ENCODE assay signal across 18 cellular contexts in genomic region chr2:88071365-88071764, GRCh38. TPM values are rescaled to one million over a fixed set of nuclear protein-coding genes. Genes with fewer than 3 reads are reported as not detected.
A peak's percentile ranks its signal among the peaks of the same experiment; 100 is the strongest.
DNase-seq lines count a peak whose midpoint lies in the region; ATAC-seq, FAIRE-seq and TF ChIP-seq lines count a peak whose summit lies in the region.
"Had no signal": no experiment of that assay in that cellular context is flagged by ENCODE, and none has a peak within 500 bp of the region (broad histone marks: within the 10 kb centered on the region; RNA-seq: fewer than 3 reads in every experiment).

No MANE protein-coding gene starts in this region.

- no peaks in the 10 kb centered on the region for H3K4me1 Mint-ChIP-seq in CD8-positive, alpha-beta T cell (ENCODE audit: low read depth)

- no peak overlapping the region for H3K27ac Mint-ChIP-seq in CD8-positive, alpha-beta T cell
- H3K27ac Mint-ChIP-seq: CD4-positive, alpha-beta T cell had no signal

- TF ChIP-seq CTCF in heart right ventricle (IDR thresholded peaks at IDR 0.05) (no peak), bronchial epithelial cell (IDR thresholded peaks at IDR 0.05; ENCODE audit: insufficient read depth, low read length, severe bottlenecking) (no peak)
- TF ChIP-seq CTCF in CD8-positive, alpha-beta T cell (IDR thresholded peaks at IDR 0.05) = no peak

- peak overlapping the region in 6 of 10 donors; percentile 7 to 96 (median 82) for H3K27ac ChIP-seq in heart right ventricle
- peak overlapping the region; percentile 1 for H3K27ac ChIP-seq in muscle layer of duodenum (ENCODE audit: low read length)
- H3K27ac ChIP-seq in stomach smooth muscle (ENCODE audit: low read length) = peak overlapping the region; percentile 0
- H3K27ac ChIP-seq in CD8-positive, alpha-beta T cell (ENCODE audit: low read depth, low read length) = no peak overlapping the region

- DNase-seq in heart right ventricle = no peak
- DNase-seq in cardiac septum (ENCODE audit: low spot score) = no peak
- DNase-seq in bronchial epithelial cell (ENCODE audit: low read depth) = peak; percentile 12
- DNase-seq in A172 (ENCODE audit: low spot score) = no peak
- no peak for DNase-seq in CD8-positive, alpha-beta T cell
- DNase-seq: ACHN; CD4-positive, alpha-beta T cell; DND-41; GDM1; GOT3; Kasumi-1; NCI-H1105 treated with DMSO at 0.1 percent for 48 hours; NCI-H187; NCI-H446 treated with DMSO at 0.1 percent for 48 hours; NCI-H774 had no signal

- POLR2A ChIA-PET in CD8-positive, alpha-beta T cell (lab: Charles Lee) = no interaction called here

- WGBS in heart right ventricle, 2 donors = 49 to 62% methylated on average over 2 of the region's 2 CpGs

- no peak overlapping the region for H3K4me3 Mint-ChIP-seq in CD8-positive, alpha-beta T cell
- H3K4me3 Mint-ChIP-seq: CD4-positive, alpha-beta T cell had no signal

- H3K27me3 Mint-ChIP-seq in CD8-positive, alpha-beta T cell (ENCODE audit: low read depth) = no peaks in the 10 kb centered on the region
- H3K27me3 Mint-ChIP-seq: CD4-positive, alpha-beta T cell had no signal

- ATAC-seq in heart right ventricle = no peak
- no peak for ATAC-seq in CD8-positive, alpha-beta T cell

- H3K27me3 ChIP-seq in heart right ventricle (peaks cover 0 to 4% (median 0%) of the 10 kb centered on the region in 7 donors), bronchial epithelial cell (ENCODE audit: control insufficient read depth, insufficient read depth, low read length) (no peaks in the 10 kb centered on the region), muscle layer of duodenum (ENCODE audit: low read depth, low read length) (no peaks in the 10 kb centered on the region), stomach smooth muscle (ENCODE audit: control insufficient read depth in 1 of 2, insufficient read depth in 2 of 2, low read length in 2 of 2) (no peaks in the 10 kb centered on the region)
- H3K27me3 ChIP-seq in CD8-positive, alpha-beta T cell (ENCODE audit: insufficient read depth, low read length) = no peaks in the 10 kb centered on the region

- H3K36me3 ChIP-seq in heart right ventricle (no peaks in the 10 kb centered on the region), bronchial epithelial cell (ENCODE audit: control insufficient read depth, insufficient read depth, low read length) (no peaks in the 10 kb centered on the region), muscle layer of duodenum (ENCODE audit: control insufficient read depth in 1 of 2, insufficient read depth in 2 of 2, low read length in 2 of 2) (no peaks in the 10 kb centered on the region), stomach smooth muscle (ENCODE audit: control insufficient read depth in 2 of 2, insufficient read depth in 2 of 2, low read length in 2 of 2) (no peaks in the 10 kb centered on the region)
- no peaks in the 10 kb centered on the region for H3K36me3 ChIP-seq in CD8-positive, alpha-beta T cell (ENCODE audit: insufficient read depth, low read length)

- CTCF ChIA-PET in CD8-positive, alpha-beta T cell (lab: Charles Lee) = interaction anchor here (2.7 kb wide), 1 partner anchor 11 kb away, joined by 12 read pairs; no protein-coding TSS in a partner anchor

- H3K9me3 Mint-ChIP-seq in CD8-positive, alpha-beta T cell = peaks cover 2% of the 10 kb centered on the region
- H3K9me3 Mint-ChIP-seq: CD4-positive, alpha-beta T cell had no signal

- peak overlapping the region; percentile 42 to 65 for H3K9ac ChIP-seq in stomach smooth muscle (ENCODE audit: low read length in 2 of 2)

- H3K9me3 ChIP-seq in heart right ventricle (peaks cover 0 to 4% (median 0%) of the 10 kb centered on the region in 11 donors), muscle layer of duodenum (ENCODE audit: control insufficient read depth in 1 of 2, low read length in 2 of 2) (no peaks in the 10 kb centered on the region), stomach smooth muscle (ENCODE audit: control insufficient read depth in 2 of 2, low read length in 2 of 2) (no peaks in the 10 kb centered on the region)
- no peaks in the 10 kb centered on the region for H3K9me3 ChIP-seq in CD8-positive, alpha-beta T cell (ENCODE audit: low read length)

- H3K4me3 ChIP-seq in heart right ventricle = peak overlapping the region in 8 of 10 donors; percentile 31 to 61 (median 56)
- no peak overlapping the region for H3K4me3 ChIP-seq in bronchial epithelial cell (ENCODE audit: low read depth, low read length)
- H3K4me3 ChIP-seq in muscle layer of duodenum (ENCODE audit: low read depth in 1 of 2, low read length in 2 of 2) = peak overlapping the region in 1 of 2 donors; percentile 26
- H3K4me3 ChIP-seq in stomach smooth muscle (ENCODE audit: low read length in 2 of 2) = peak overlapping the region; percentile 27 to 80
- H3K4me3 ChIP-seq in CD8-positive, alpha-beta T cell (ENCODE audit: low read depth, low read length) = no peak overlapping the region

- FAIRE-seq in bronchial epithelial cell (lab: Jason Lieb, UNC) = no peak
- FAIRE-seq: RCC 7860 had no signal

- H3K36me3 Mint-ChIP-seq in CD8-positive, alpha-beta T cell = no peaks in the 10 kb centered on the region

- H3K4me1 ChIP-seq in heart right ventricle = peaks cover 0 to 35% (median 0%) of the 10 kb centered on the region in 9 donors
- no peaks in the 10 kb centered on the region for H3K4me1 ChIP-seq in muscle layer of duodenum (ENCODE audit: control insufficient read depth in 1 of 2, insufficient read depth in 2 of 2, low read length in 2 of 2)
- H3K4me1 ChIP-seq in stomach smooth muscle (ENCODE audit: control insufficient read depth, insufficient read depth, low read length) = peaks cover 14% of the 10 kb centered on the region
- no peaks in the 10 kb centered on the region for H3K4me1 ChIP-seq in CD8-positive, alpha-beta T cell (ENCODE audit: insufficient read depth, low read length)

- intact Hi-C loops in heart right ventricle (cut with DNase I) (no loop called here), cardiac septum (cut with DNase I) (no loop called here)
- intact Hi-C loops in CD8-positive, alpha-beta T cell (cut with DNase I, micrococcal nuclease) = no loop called here

RNA-seq across cellular contexts. Expression of gene SMYD1, which starts 3.7 kb away (rescaled TPM):
- total RNA-seq in heart right ventricle (100 to 1,000 TPM; 287 to 534 (median 395) TPM), cardiac septum (295 TPM), bronchial epithelial cell (not detected in 2 replicates)
- 10 to 100 TPM; 78.7 to 94.0 TPM for polyA plus RNA-seq in heart right ventricle
- total RNA-seq in A172 (2014; rRNA removed; shearing (Covaris generic)) = not detected in 2 replicates
- not detected for total RNA-seq in CD8-positive, alpha-beta T cell
- total RNA-seq: CD4-positive, alpha-beta T cell had no signal

RNA-seq across cellular contexts. Expression of gene KRCC1, which starts 15.8 kb away (rescaled TPM):
- 10 to 100 TPM; 20.1 to 26.7 (median 22.0) TPM for total RNA-seq in heart right ventricle
- 10 to 100 TPM; 18.5 to 27.0 TPM for polyA plus RNA-seq in heart right ventricle
- 25.2 TPM for total RNA-seq in cardiac septum
- total RNA-seq in bronchial epithelial cell = 8.4 and 13.6 TPM in 2 replicates
- 41.7 and 63.6 TPM in 2 replicates for total RNA-seq in A172 (2014; rRNA removed; shearing (Covaris generic))
- total RNA-seq in CD8-positive, alpha-beta T cell = 1 to 10 TPM; 3.1 to 3.6 TPM

RNA-seq across cellular contexts. Expression of gene RNU2-63P, which starts 55.0 kb away (rescaled TPM):
- total RNA-seq in heart right ventricle (1 to 10 TPM in 2 of 10 donors, not detected in 8; 4.0 to 7.0 TPM), cardiac septum (not detected), bronchial epithelial cell (26.9 TPM in 1 of 2 replicates, not detected in the other)
- not detected for polyA plus RNA-seq in heart right ventricle
- total RNA-seq in A172 (2014; rRNA removed; shearing (Covaris generic)) = not detected in 2 replicates
- 1 to 10 TPM; 4.4 to 9.1 TPM for total RNA-seq in CD8-positive, alpha-beta T cell

RNA-seq across cellular contexts. Expression of gene FABP1, which starts 56.5 kb away (rescaled TPM):
- not detected for total RNA-seq in heart right ventricle
- 1 to 10 TPM in 1 of 2 donors, under 1 TPM in 1; 0.14 to 1.1 TPM for polyA plus RNA-seq in heart right ventricle
- not detected for total RNA-seq in cardiac septum
- total RNA-seq in bronchial epithelial cell = not detected in 2 replicates
- total RNA-seq in A172 (2014; rRNA removed; shearing (Covaris generic)) = not detected in 2 replicates
- total RNA-seq in CD8-positive, alpha-beta T cell = not detected
- total RNA-seq: CD4-positive, alpha-beta T cell had no signal

Comparison
In these comparisons a context has a peak if more than half of its experiments do, and no peak if none do; other contexts are left out.
1. H3K4me3 ChIP-seq: peak in heart right ventricle (8 of 10) and stomach smooth muscle (2 of 2); none in bronchial epithelial cell (single experiment) and CD8-positive, alpha-beta T cell (single experiment).
2. RNA of gene SMYD1, which starts 3.7 kb away (total RNA-seq): 287 to 534 TPM in heart right ventricle and 295 TPM in cardiac septum (single experiment); not detected in bronchial epithelial cell, not detected in A172 and not detected in CD8-positive, alpha-beta T cell; every median in the first group is over 100 times any median in the second.